Comparison of ENCODE assay signal across 8 cellular contexts in genomic region chr7:74449809-74450397, GRCh38. TPM values are rescaled to one million over a fixed set of nuclear protein-coding genes. Genes with fewer than 3 reads are reported as not detected.
DNase-seq lines count a peak whose midpoint lies in the region; ATAC-seq lines count a peak whose summit lies in the region.

No MANE protein-coding gene starts in this region.

- peaks cover 13% of the 10 kb centered on the region for H3K4me1 Mint-ChIP-seq in activated CD4-positive, alpha-beta T cell treated with anti-CD3 and anti-CD28 coated beads, Interleukin-2, amount 10 ng/mL, durations not matched to agents 24 days and 14 days

- ATAC-seq in HG02840 (IDR thresholded peaks at IDR 0.05; ENCODE audit: low FRiP score, unreplicated experiment) = no peak

- H3K4me3 Mint-ChIP-seq in activated CD4-positive, alpha-beta T cell treated with anti-CD3 and anti-CD28 coated beads, Interleukin-2, amount 10 ng/mL, durations not matched to agents 24 days and 14 days = no peak overlapping the region

- no peaks in the 10 kb centered on the region for H3K9me3 Mint-ChIP-seq in activated CD4-positive, alpha-beta T cell treated with anti-CD3 and anti-CD28 coated beads, Interleukin-2, amount 10 ng/mL, durations not matched to agents 24 days and 14 days

- H3K27me3 Mint-ChIP-seq in activated CD4-positive, alpha-beta T cell treated with anti-CD3 and anti-CD28 coated beads, Interleukin-2, amount 10 ng/mL, durations not matched to agents 24 days and 14 days = peaks cover 15% of the 10 kb centered on the region

- no peaks in the 10 kb centered on the region for H3K36me3 Mint-ChIP-seq in activated CD4-positive, alpha-beta T cell treated with anti-CD3 and anti-CD28 coated beads, Interleukin-2, amount 10 ng/mL, durations not matched to agents 24 days and 14 days (ENCODE audit: low read depth)

- peak; percentile 50 to 69 for DNase-seq in NCI-H187 (lab: John Stamatoyannopoulos, UW)
- no peak for DNase-seq in NCI-H187 treated with DMSO at 0.1 percent for 48 hours (lab: John Stamatoyannopoulos, UW)
- peak; percentile 9 for DNase-seq in NCI-H146 treated with DMSO at 0.1 percent for 48 hours (lab: John Stamatoyannopoulos, UW; ENCODE audit: unreplicated experiment)
- DNase-seq in activated CD4-positive, alpha-beta T cell treated with anti-CD3 and anti-CD28 coated beads, Interleukin-2, amount 10 ng/mL, durations not matched to agents 24 days and 14 days = peak; percentile 91
- DNase-seq in dermis blood vessel endothelial cell = peak; percentile 83
- DNase-seq in lung microvascular endothelial cell (ENCODE audit: low read depth in 2 of 2) = peak; percentile 57 to 65
- peak; percentile 37 for DNase-seq in stimulated activated CD8-positive, alpha-beta memory T cell treated with anti-CD3 and anti-CD28 coated beads, Interleukin-4, amount 100 ng/mL, for 24 hours (ENCODE audit: low read depth)

- intact Hi-C loops in activated CD4-positive, alpha-beta T cell treated with anti-CD3 and anti-CD28 coated beads, Interleukin-2, amount 10 ng/mL, durations not matched to agents 24 days and 14 days (cut with micrococcal nuclease) = loop anchor here (1.0 to 5.0 kb wide), 2 partner anchors 116 to 368 kb away; partner anchors contain the start of gene LIMK1

- no peak overlapping the region for H3K27ac Mint-ChIP-seq in activated CD4-positive, alpha-beta T cell treated with anti-CD3 and anti-CD28 coated beads, Interleukin-2, amount 10 ng/mL, durations not matched to agents 24 days and 14 days

RNA-seq across cellular contexts. Expression of gene GTF2IRD1, which starts 3.8 kb away (rescaled TPM):
- 1.4 and 2.7 TPM in 2 replicates for total RNA-seq in activated CD4-positive, alpha-beta T cell treated with anti-CD3 and anti-CD28 coated beads, Interleukin-2, amount 10 ng/mL, durations not matched to agents 24 days and 14 days
- total RNA-seq in dermis blood vessel endothelial cell = 6.1 and 7.4 TPM in 2 replicates
- total RNA-seq in lung microvascular endothelial cell = 4.6 and 5.2 TPM in 2 replicates
